In genomic region chr6:3745566-3746118, GRCh38 we compare ENCODE assay signal across 18 cellular contexts. TPM values are rescaled to one million over a fixed set of nuclear protein-coding genes. Genes with fewer than 3 reads are reported as not detected.
DNase-seq lines count a peak whose midpoint lies in the region; ATAC-seq, FAIRE-seq and TF ChIP-seq lines count a peak whose summit lies in the region.
"Had no signal": no experiment of that assay in that cellular context is flagged by ENCODE, and none has a peak within 500 bp of the region (broad histone marks: within the 10 kb centered on the region; RNA-seq: fewer than 3 reads in every experiment).

No MANE protein-coding gene starts in this region.

- H4K12ac ChIP-seq in trophoblast cell (ENCODE audit: low read depth, low read length): no peak overlapping the region

- TF ChIP-seq POLR2A in heart left ventricle (IDR thresholded peaks at IDR 0.05): no peak
- TF ChIP-seq POLR2A in endothelial cell of umbilical vein (IDR thresholded peaks at IDR 0.05; ENCODE audit: low read depth, low read length): no peak
- TF ChIP-seq POLR2A in upper lobe of left lung (IDR thresholded peaks at IDR 0.05): no peak

- H3K79me2 ChIP-seq in endothelial cell of umbilical vein (ENCODE audit: control insufficient read depth, insufficient read depth, low read length) (peaks cover 100% of the 10 kb centered on the region), trophoblast cell (ENCODE audit: control insufficient read depth, insufficient read depth, low read length, poor library complexity) (peaks cover 3% of the 10 kb centered on the region)

- 66 to 90% (median 87%) methylated on average over 2 to 4 of the region's 4 CpGs for WGBS in heart left ventricle, 4 donors
- no CpG with 5 or more reads among the region's 4 CpGs for WGBS in trophoblast cell (ENCODE audit: extremely low coverage, insufficient coverage, insufficient read length)
- WGBS in upper lobe of left lung, 2 donors: 74 to 91% methylated on average over 4 of the region's 4 CpGs

- H3K36me3 Mint-ChIP-seq in activated CD4-positive, alpha-beta memory T cell treated with anti-CD3 and anti-CD28 coated beads for 36 hours: no peaks in the 10 kb centered on the region

- no peak for FAIRE-seq in endothelial cell of umbilical vein (lab: Jason Lieb, UNC)
- FAIRE-seq: A549 had no signal

- H4K8ac ChIP-seq in trophoblast cell (ENCODE audit: low read depth, low read length): no peak overlapping the region

- no peak overlapping the region for H3K18ac ChIP-seq in trophoblast cell (ENCODE audit: low read length)

- POLR2A ChIA-PET in endothelial cell of umbilical vein (lab: Charles Lee): interaction anchor here (0.9 to 2.1 kb wide), 4 partner anchors 50 to 245 kb away, joined by 3 to 9 read pairs (median 3); no protein-coding TSS in a partner anchor
- POLR2A ChIA-PET in activated CD4-positive, alpha-beta memory T cell treated with anti-CD3 and anti-CD28 coated beads for 36 hours (lab: Charles Lee): no interaction called here

- ATAC-seq in heart left ventricle: no peak
- ATAC-seq in left ventricle myocardium superior: no peak
- ATAC-seq in upper lobe of left lung (ENCODE audit: low FRiP score in 2 of 2): no peak
- ATAC-seq in HG02970 (IDR thresholded peaks at IDR 0.05; ENCODE audit: low FRiP score, unreplicated experiment): no peak
- no peak for ATAC-seq in HG03565 (IDR thresholded peaks at IDR 0.05; ENCODE audit: unreplicated experiment)
- ATAC-seq: A549 had no signal

- H2AK5ac ChIP-seq in trophoblast cell (ENCODE audit: low read length): no peak overlapping the region

- H3K36me3 ChIP-seq in heart left ventricle (peaks cover 0 to 5% (median 0%) of the 10 kb centered on the region in 9 donors), endothelial cell of umbilical vein (ENCODE audit: control insufficient read depth in 2 of 2, extremely low read depth in 1 of 2, insufficient read depth in 2 of 2, low read length in 2 of 2) (peaks cover 3 to 24% of the 10 kb centered on the region in 2 experiments), trophoblast cell (ENCODE audit: control insufficient read depth in 1 of 2, insufficient read depth in 2 of 2, low read length in 2 of 2) (peaks cover 20 to 24% of the 10 kb centered on the region in 2 experiments), upper lobe of left lung (peaks cover 0 to 8% (median 2%) of the 10 kb centered on the region in 4 donors)

- H3K79me1 ChIP-seq in trophoblast cell (ENCODE audit: low read length): peaks cover 6% of the 10 kb centered on the region

- DNase-seq in heart left ventricle: no peak
- no peak for DNase-seq in left ventricle myocardium superior
- no peak for DNase-seq in endothelial cell of umbilical vein (ENCODE audit: low read depth, low spot score)
- no peak for DNase-seq in trophoblast cell
- no peak for DNase-seq in upper lobe of left lung
- no peak for DNase-seq in activated CD4-positive, alpha-beta memory T cell treated with anti-CD3 and anti-CD28 coated beads for 36 hours
- DNase-seq: activated CD4-positive, CD25-positive, alpha-beta regulatory T cell treated with anti-CD3 and anti-CD28 coated beads, Interleukin-2, amount 50 U/mL, for 72 hours; activated gamma-delta T cell treated with Interleukin-2 at 50 U/mL for 16 hours; CD4-positive, alpha-beta T cell; GOT3; hypothalamus; NCI-H2107; T-helper 17 cell; testis had no signal

- no peak overlapping the region for H2BK5ac ChIP-seq in trophoblast cell (ENCODE audit: low read depth, low read length, poor library complexity)

- H3K4me1 ChIP-seq in heart left ventricle: peaks cover 6 to 94% (median 86%) of the 10 kb centered on the region in 12 donors
- H3K4me1 ChIP-seq in endothelial cell of umbilical vein (ENCODE audit: control insufficient read depth, extremely low read depth, insufficient read depth, low read length): peaks cover 84% of the 10 kb centered on the region
- H3K4me1 ChIP-seq in trophoblast cell (ENCODE audit: control insufficient read depth in 1 of 2, insufficient read depth in 2 of 2, low read length in 2 of 2): peaks cover 0 to 15% of the 10 kb centered on the region in 2 experiments
- H3K4me1 ChIP-seq in upper lobe of left lung: peaks cover 68 to 98% (median 78%) of the 10 kb centered on the region in 4 donors

- H3K9me3 Mint-ChIP-seq in activated CD4-positive, alpha-beta memory T cell treated with anti-CD3 and anti-CD28 coated beads for 36 hours: no peaks in the 10 kb centered on the region
- H3K9me3 Mint-ChIP-seq: CD4-positive, alpha-beta T cell; dendritic cell treated with granulocyte-macrophage colony-stimulating factor and Interleukin-4, amounts not matched to agents 40 ng/mL and 50 ng/mL, for 4 days had no signal

- TF ChIP-seq EP300 in upper lobe of left lung (IDR thresholded peaks at IDR 0.05): no peak

- peaks cover 24% of the 10 kb centered on the region for H3K27me3 Mint-ChIP-seq in activated CD4-positive, alpha-beta memory T cell treated with anti-CD3 and anti-CD28 coated beads for 36 hours

- no peak overlapping the region for H3K4me2 ChIP-seq in endothelial cell of umbilical vein (ENCODE audit: insufficient read depth, low read length)
- H3K4me2 ChIP-seq in trophoblast cell (ENCODE audit: low read length): no peak overlapping the region

- H2AFZ ChIP-seq in endothelial cell of umbilical vein (ENCODE audit: low read depth, low read length) (no peak overlapping the region), trophoblast cell (ENCODE audit: insufficient read depth, low read length, poor library complexity) (no peak overlapping the region)

- H2BK120ac ChIP-seq in trophoblast cell (ENCODE audit: insufficient read depth, low read length, poor library complexity): no peak overlapping the region

- H3K9me1 ChIP-seq in endothelial cell of umbilical vein (replicated peaks; ENCODE audit: control insufficient read depth, extremely low read depth, insufficient read depth, low read length): no peaks in the 10 kb centered on the region

- peaks cover 15% of the 10 kb centered on the region for H3K4me1 Mint-ChIP-seq in activated CD4-positive, alpha-beta memory T cell treated with anti-CD3 and anti-CD28 coated beads for 36 hours (ENCODE audit: low read depth)

- TF ChIP-seq CTCF in heart left ventricle (IDR thresholded peaks at IDR 0.05) (no peak), endothelial cell of umbilical vein (IDR thresholded peaks at IDR 0.05; ENCODE audit: extremely low read depth in 1 of 2, insufficient read depth in 1 of 2, low read depth in 1 of 2, low read length in 2 of 2) (no peak), upper lobe of left lung (IDR thresholded peaks at IDR 0.05) (no peak)

- no peak overlapping the region for H3K9ac ChIP-seq in endothelial cell of umbilical vein (replicated peaks; ENCODE audit: extremely low read depth, insufficient read depth, low read length)
- no peak overlapping the region for H3K9ac ChIP-seq in trophoblast cell (ENCODE audit: low read length)

- H3K9me3 ChIP-seq in heart left ventricle (no peaks in the 10 kb centered on the region), endothelial cell of umbilical vein (replicated peaks; ENCODE audit: control insufficient read depth, insufficient read depth, low read length) (no peaks in the 10 kb centered on the region), trophoblast cell (ENCODE audit: insufficient read depth, low read depth, low read length) (peaks cover 2% of the 10 kb centered on the region), upper lobe of left lung (no peaks in the 10 kb centered on the region)
- H3K9me3 ChIP-seq: A549, testis had no signal

- CTCF ChIA-PET in endothelial cell of umbilical vein (lab: Charles Lee): interaction anchor here (1.3 to 5.8 kb wide), 7 partner anchors 63 to 244 kb away, joined by 3 to 53 read pairs (median 10); partner anchors contain the start of gene FAM50B
- CTCF ChIA-PET in activated CD4-positive, alpha-beta memory T cell treated with anti-CD3 and anti-CD28 coated beads for 36 hours (lab: Charles Lee): interaction anchor here (0.7 to 10.3 kb wide), 11 partner anchors 12 to 410 kb away, joined by 3 to 98 read pairs (median 5); partner anchors contain the start of gene FAM50B

- no peak overlapping the region for H2BK12ac ChIP-seq in trophoblast cell (ENCODE audit: low read length)

- no peak overlapping the region for H3K27ac Mint-ChIP-seq in activated CD4-positive, alpha-beta memory T cell treated with anti-CD3 and anti-CD28 coated beads for 36 hours
- H3K27ac Mint-ChIP-seq: CD4-positive, alpha-beta T cell; dendritic cell treated with granulocyte-macrophage colony-stimulating factor and Interleukin-4, amounts not matched to agents 40 ng/mL and 50 ng/mL, for 4 days; T-helper 17 cell had no signal

- no peak overlapping the region for H3K4me3 Mint-ChIP-seq in activated CD4-positive, alpha-beta memory T cell treated with anti-CD3 and anti-CD28 coated beads for 36 hours
- H3K4me3 Mint-ChIP-seq: CD4-positive, alpha-beta T cell; dendritic cell treated with granulocyte-macrophage colony-stimulating factor and Interleukin-4, amounts not matched to agents 40 ng/mL and 50 ng/mL, for 4 days; T-helper 17 cell had no signal

- intact Hi-C loops in heart left ventricle (cut with DNase I): loop anchor here in 7 of 10 donors (2.0 to 10.0 kb wide), 7 partner anchors 57 to 409 kb away; partner anchors contain the start of gene FAM50B (in 1 of the 7)
- intact Hi-C loops in left ventricle myocardium superior (cut with micrococcal nuclease): loop anchor here (10.0 kb wide), 1 partner anchor 139 kb away; no protein-coding TSS in a partner anchor
- intact Hi-C loops in endothelial cell of umbilical vein (cut with micrococcal nuclease): loop anchor here (10.0 kb wide), 1 partner anchor 389 kb away; the partner anchor contains the start of gene ECI2
- intact Hi-C loops in activated CD4-positive, alpha-beta memory T cell treated with anti-CD3 and anti-CD28 coated beads for 36 hours (cut with micrococcal nuclease): loop anchor here (5.0 kb wide), 1 partner anchor 122 kb away; no protein-coding TSS in a partner anchor

- peak overlapping the region in 11 of 12 donors; percentile 1 to 99 (median 64) for H3K27ac ChIP-seq in heart left ventricle
- peak overlapping the region; percentile 2 for H3K27ac ChIP-seq in endothelial cell of umbilical vein (ENCODE audit: insufficient read depth, low read depth, low read length)
- no peak overlapping the region for H3K27ac ChIP-seq in trophoblast cell (ENCODE audit: low read depth, low read length)
- peak overlapping the region in 3 of 4 donors; percentile 27 to 96 (median 82) for H3K27ac ChIP-seq in upper lobe of left lung
- H3K27ac ChIP-seq: A549, testis had no signal

- H3K23ac ChIP-seq in trophoblast cell (ENCODE audit: low read length): no peak overlapping the region

- no TSS peak for BruUV-seq in endothelial cell of umbilical vein (replicated peaks; lab: Mats Ljungman, UMichigan)

- no peak overlapping the region for H3K4me3 ChIP-seq in heart left ventricle
- H3K4me3 ChIP-seq in endothelial cell of umbilical vein (replicated peaks in 1 of 3; ENCODE audit: insufficient read depth in 1 of 3, low read depth in 1 of 3, low read length in 3 of 3): no peak overlapping the region
- no peak overlapping the region for H3K4me3 ChIP-seq in trophoblast cell (ENCODE audit: low read depth, low read length)
- no peak overlapping the region for H3K4me3 ChIP-seq in upper lobe of left lung
- H3K4me3 ChIP-seq: A549, testis had no signal

- no peak overlapping the region for H3K14ac ChIP-seq in trophoblast cell (ENCODE audit: low read length)

- dilution Hi-C loops in endothelial cell of umbilical vein (cut with MboI; ENCODE audit: extremely low pct_ligation_motif_present, low sequenced_read_pairs): no loop called here

- H3K4ac ChIP-seq in trophoblast cell (ENCODE audit: low read depth, low read length): peak overlapping the region; percentile 29

- H4K20me1 ChIP-seq in endothelial cell of umbilical vein (replicated peaks; ENCODE audit: control insufficient read depth, extremely low read depth, insufficient read depth, low read length): peaks cover 3% of the 10 kb centered on the region

- H3K27me3 ChIP-seq in heart left ventricle (peaks cover 0 to under 1% (median 0%) of the 10 kb centered on the region in 9 donors), endothelial cell of umbilical vein (ENCODE audit: control insufficient read depth in 2 of 2, insufficient read depth in 2 of 2, low read length in 2 of 2) (no peaks in the 10 kb centered on the region), trophoblast cell (ENCODE audit: insufficient read depth, low read length) (no peaks in the 10 kb centered on the region), upper lobe of left lung (no peaks in the 10 kb centered on the region)
- H3K27me3 ChIP-seq: testis had no signal

- no peak overlapping the region for H4K91ac ChIP-seq in trophoblast cell (ENCODE audit: low read depth, low read length)

RNA-seq across cellular contexts. Expression of gene PXDC1, which starts 5.9 kb away (rescaled TPM):
- 10 to 100 TPM; 13.7 to 73.9 (median 29.1) TPM for total RNA-seq in heart left ventricle
- 10 to 100 TPM; 20.0 to 89.9 TPM for polyA plus RNA-seq in heart left ventricle
- total RNA-seq in left ventricle myocardium superior: 25.0 TPM
- total RNA-seq in endothelial cell of umbilical vein: 119 and 121 TPM in 2 replicates
- 60.9 and 65.2 TPM in 2 replicates for polyA plus RNA-seq in endothelial cell of umbilical vein
- polyA plus RNA-seq in endothelial cell of umbilical vein (2011; cell fraction: cytosol; rRNA removed): 42.0 and 51.0 TPM in 2 replicates
- 71.1 and 99.1 TPM in 2 replicates for polyA plus RNA-seq in endothelial cell of umbilical vein (2011; cell fraction: nucleus; rRNA removed)
- polyA plus RNA-seq in endothelial cell of umbilical vein (2012): 82.1 and 86.7 TPM in 2 replicates
- polyA minus RNA-seq in endothelial cell of umbilical vein: 45.8 and 47.4 TPM in 2 replicates
- 3.8 TPM for polyA minus RNA-seq in endothelial cell of umbilical vein (2011; cell fraction: cytosol; rRNA and poly(A)+ RNA removed)
- 26.0 and 56.3 TPM in 2 replicates for polyA minus RNA-seq in endothelial cell of umbilical vein (2011; cell fraction: nucleus; rRNA and poly(A)+ RNA removed)
- 57.9 and 59.3 TPM in 2 replicates for polyA plus RNA-seq in trophoblast cell (2013)
- total RNA-seq in upper lobe of left lung: 100 to 1,000 TPM in 3 of 6 donors, 10 to 100 TPM in 3; 51.6 to 118 (median 95.3) TPM
- 1 to 10 TPM; 3.9 to 4.8 TPM for total RNA-seq in activated CD4-positive, alpha-beta memory T cell treated with anti-CD3 and anti-CD28 coated beads for 36 hours
